25 cellular contexts compared by ENCODE assay signal in genomic region chr1:1112237-1112985, GRCh38. TPM values are rescaled to one million over a fixed set of nuclear protein-coding genes. Genes with fewer than 3 reads are reported as not detected.
A peak's percentile ranks its signal among the peaks of the same experiment; 100 is the strongest.
DNase-seq lines count a peak whose midpoint lies in the region; ATAC-seq, FAIRE-seq and TF ChIP-seq lines count a peak whose summit lies in the region.
"Had no signal": no experiment of that assay in that cellular context is flagged by ENCODE, and none has a peak within 500 bp of the region (broad histone marks: within the 10 kb centered on the region; RNA-seq: fewer than 3 reads in every experiment).

No MANE protein-coding gene starts in this region.

- DNase-seq in right cardiac atrium (peak in 2 of 3 donors; percentile 38 to 40), cardiac septum (ENCODE audit: low spot score) (no peak), H1 (ENCODE audit: low read depth in 1 of 2, low spot score in 2 of 2) (no peak), neuronal stem cell (ENCODE audit: low spot score) (no peak), hepatic stellate cell (ENCODE audit: low spot score) (no peak), NCI-H1417 treated with DMSO at 0.1 percent for 48 hours (lab: John Stamatoyannopoulos, UW) (no peak), left lobe of liver (ENCODE audit: low spot score) (no peak), psoas muscle (no peak)
- DNase-seq: ACHN; activated CD4-positive, alpha-beta memory T cell treated with anti-CD3 and anti-CD28 coated beads, Interleukin-2, amount 10 ng/mL, durations not matched to agents 7 days and 5 days; activated CD4-positive, alpha-beta T cell treated with anti-CD3 and anti-CD28 coated beads for 1 hour; activated gamma-delta T cell treated with Interleukin-2 at 50 U/mL for 16 hours; HFFc6; mammary epithelial cell; NCI-H146; small intestine; stimulated activated CD4-positive, alpha-beta T cell treated with anti-CD3 and anti-CD28 coated beads, Interleukin-1b, Interleukin-23, amount 100 ng/mL, for 48 hours; stomach had no signal

- H2AK5ac ChIP-seq in H1 (ENCODE audit: low read depth, low read length) = 0 out of 2 replicates have a peak overlapping the region, but pooled peaks have one; percentile 43
- H2AK5ac ChIP-seq in neuronal stem cell (ENCODE audit: low read depth, low read length) = no peak overlapping the region

- H3K18ac ChIP-seq in H1 (ENCODE audit: extremely low read depth, low read length) (no peak overlapping the region), neuronal stem cell (ENCODE audit: low read length) (no peak overlapping the region)

- no peaks in the 10 kb centered on the region for H3K36me3 ChIP-seq in H1 (ENCODE audit: control insufficient read depth in 2 of 4, insufficient read depth in 4 of 4, low read length in 3 of 4)
- peaks cover 11 to 32% of the 10 kb centered on the region in 2 donors for H3K36me3 ChIP-seq in neuronal stem cell (replicated peaks in 1 of 2; ENCODE audit: control insufficient read depth in 2 of 2, insufficient read depth in 2 of 2, low read length in 2 of 2)
- no peaks in the 10 kb centered on the region for H3K36me3 ChIP-seq in psoas muscle (ENCODE audit: insufficient read depth in 1 of 2, low read depth in 1 of 2)
- H3K36me3 ChIP-seq: thyroid gland had no signal

- no peak for FAIRE-seq in H1 (lab: Jason Lieb, UNC)
- FAIRE-seq: HTR-8/SVneo, keratinocyte, small intestine had no signal

- H3K4me2 ChIP-seq in H1 (ENCODE audit: insufficient read depth in 1 of 2, low read depth in 2 of 2, low read length in 2 of 2) = no peak overlapping the region
- H3K4me2 ChIP-seq in neuronal stem cell (ENCODE audit: insufficient read depth, low read length, poor library complexity, severe bottlenecking) = no peak overlapping the region

- H3K27me3 ChIP-seq in right cardiac atrium (ENCODE audit: control insufficient read depth, insufficient read depth) (no peaks in the 10 kb centered on the region), H1 (replicated peaks in 1 of 4; ENCODE audit: control insufficient read depth in 3 of 4, extremely low read depth in 1 of 4, insufficient read depth in 3 of 4, low read length in 3 of 4) (peaks cover 0 to 4% (median 4%) of the 10 kb centered on the region in 4 experiments; a peak in 5 of 7 replicates), neuronal stem cell (ENCODE audit: control insufficient read depth in 3 of 3, insufficient read depth in 3 of 3, low read depth in 1 of 3, low read length in 3 of 3) (peaks cover 0 to 8% (median 4%) of the 10 kb centered on the region in 3 experiments), psoas muscle (ENCODE audit: insufficient read depth in 3 of 3, low read length in 2 of 3) (no peaks in the 10 kb centered on the region)
- H3K27me3 ChIP-seq: thyroid gland had no signal

- H3K23ac ChIP-seq in H1 (ENCODE audit: insufficient read length) (no peak overlapping the region), neuronal stem cell (ENCODE audit: low read depth, low read length, poor library complexity) (peak overlapping the region; percentile 21)

- H3K56ac ChIP-seq in H1 (replicated peaks; ENCODE audit: insufficient read length, low read depth, low read length) = no peak overlapping the region

- H3K4me1 ChIP-seq in right cardiac atrium (ENCODE audit: control insufficient read depth, insufficient read depth, low read length) = no peaks in the 10 kb centered on the region
- peaks cover 0 to 5% (median 2%) of the 10 kb centered on the region in 4 experiments; a peak in 4 of 7 replicates for H3K4me1 ChIP-seq in H1 (replicated peaks in 1 of 4; ENCODE audit: control insufficient read depth in 3 of 4, insufficient read depth in 4 of 4, low read length in 3 of 4)
- H3K4me1 ChIP-seq in neuronal stem cell (ENCODE audit: control insufficient read depth in 2 of 2, insufficient read depth in 1 of 2, low read depth in 1 of 2, low read length in 2 of 2) = peaks cover 3% of the 10 kb centered on the region in 2 donors
- H3K4me1 ChIP-seq in psoas muscle = peaks cover 4% of the 10 kb centered on the region

- no peak overlapping the region for H2BK20ac ChIP-seq in H1 (ENCODE audit: low read length)

- peaks cover 1 to 4% of the 10 kb centered on the region in 2 experiments for H4K20me1 ChIP-seq in H1 (replicated peaks in 1 of 2; ENCODE audit: control insufficient read depth in 1 of 2, insufficient read depth in 2 of 2, low read length in 2 of 2)

- H2BK12ac ChIP-seq in H1 (ENCODE audit: low read depth, low read length) (peak overlapping the region; percentile 60; the same call in 1 of the 2 replicates), neuronal stem cell (ENCODE audit: low read length) (no peak overlapping the region)

- no peak overlapping the region for H3K4ac ChIP-seq in H1 (replicated peaks; ENCODE audit: insufficient read length, low read depth, low read length)
- no peak overlapping the region for H3K4ac ChIP-seq in neuronal stem cell (ENCODE audit: low read length)

- H2BK15ac ChIP-seq in H1 (ENCODE audit: low read length) (peak overlapping the region; percentile 83; the same call in 1 of the 2 replicates), neuronal stem cell (ENCODE audit: low read length) (no peak overlapping the region)

- H3K79me1 ChIP-seq in H1 (ENCODE audit: low read depth, low read length) = peaks cover 11% of the 10 kb centered on the region
- H3K79me1 ChIP-seq in neuronal stem cell (ENCODE audit: low read depth, low read length) = peaks cover 6% of the 10 kb centered on the region

- H2BK120ac ChIP-seq in H1 (replicated peaks; ENCODE audit: low read depth, low read length) (no peak overlapping the region), neuronal stem cell (ENCODE audit: low read depth, low read length) (no peak overlapping the region)

- H4K8ac ChIP-seq in H1 (ENCODE audit: extremely low read depth, insufficient read depth, low read length) (no peak overlapping the region), neuronal stem cell (ENCODE audit: low read depth, low read length) (no peak overlapping the region)

- TF ChIP-seq POLR2A in H1 (IDR thresholded peaks at IDR 0.05; ENCODE audit: control extremely low read depth in 1 of 2, low read depth in 2 of 2, low read length in 2 of 2) = no peak

- H3K27ac ChIP-seq in right cardiac atrium (ENCODE audit: low read length) (no peak overlapping the region), H1 (ENCODE audit: low read depth, low read length) (no peak overlapping the region), neuronal stem cell (replicated peaks; ENCODE audit: low read length) (no peak overlapping the region), psoas muscle (no peak overlapping the region)
- H3K27ac ChIP-seq: stomach, thyroid gland had no signal

- H3K4me3 ChIP-seq in right cardiac atrium (ENCODE audit: low read length) = no peak overlapping the region
- no peak overlapping the region for H3K4me3 ChIP-seq in H1 (ENCODE audit: extremely low read depth in 1 of 4, insufficient read depth in 2 of 4, low read depth in 3 of 4, low read length in 4 of 4)
- peak overlapping the region in 1 of 2 donors; percentile 52 for H3K4me3 ChIP-seq in neuronal stem cell (ENCODE audit: low read length in 2 of 2)
- no peak overlapping the region for H3K4me3 ChIP-seq in psoas muscle
- H3K4me3 ChIP-seq: stomach, thyroid gland had no signal

- H3K23me2 ChIP-seq in H1 (ENCODE audit: low read depth, low read length) = peaks cover 7% of the 10 kb centered on the region; the same call in 1 of the 2 replicates

- CTCF ChIA-PET in H1 (lab: Charles Lee; ENCODE audit: partially characterized antibody) = interaction anchor here (0.6 to 2.0 kb wide), 3 partner anchors 49 to 178 kb away, joined by 3 to 6 read pairs (median 4); no protein-coding TSS in a partner anchor

- ATAC-seq in right cardiac atrium (no peak), left lobe of liver (no peak), psoas muscle (no peak)

- H3K9ac ChIP-seq in H1 (replicated peaks in 1 of 4; ENCODE audit: extremely low read depth in 1 of 4, low read depth in 3 of 4, low read length in 3 of 4) (no peak overlapping the region), neuronal stem cell (ENCODE audit: low read depth, low read length, poor library complexity) (no peak overlapping the region)

- intact Hi-C loops in right cardiac atrium (cut with DNase I) = no loop called here
- intact Hi-C loops in cardiac septum (cut with DNase I) = no loop called here
- intact Hi-C loops in psoas muscle (cut with DNase I) = no loop called here

- H3K9me3 ChIP-seq in right cardiac atrium (ENCODE audit: control insufficient read depth, low read length) = no peaks in the 10 kb centered on the region
- H3K9me3 ChIP-seq in H1 (ENCODE audit: insufficient read depth in 2 of 2, low read depth in 1 of 2, low read length in 1 of 2) = peaks cover 4 to 11% of the 10 kb centered on the region in 2 experiments; a peak in 1 of 4 replicates
- H3K9me3 ChIP-seq in neuronal stem cell (replicated peaks in 1 of 2; ENCODE audit: control insufficient read depth in 2 of 2, insufficient read depth in 1 of 2, low read depth in 1 of 2, low read length in 2 of 2) = peaks cover 11 to 21% of the 10 kb centered on the region in 2 donors
- peaks cover 9% of the 10 kb centered on the region for H3K9me3 ChIP-seq in psoas muscle
- H3K9me3 ChIP-seq: thyroid gland had no signal

- no peak overlapping the region for H4K5ac ChIP-seq in H1 (ENCODE audit: insufficient read length, low read depth, low read length)

- POLR2A ChIA-PET in H1 (lab: Charles Lee; ENCODE audit: partially characterized antibody) = interaction anchor here (1.4 kb wide), 1 partner anchor 10 kb away, joined by 6 read pairs; no protein-coding TSS in a partner anchor

- H2BK5ac ChIP-seq in H1 (ENCODE audit: low read depth, low read length) (no peak overlapping the region; the same call in 1 of the 2 replicates), neuronal stem cell (ENCODE audit: low read length) (no peak overlapping the region)

- H3K79me2 ChIP-seq in H1 (ENCODE audit: control insufficient read depth in 1 of 2, insufficient read depth in 2 of 2, low read length in 2 of 2) = peaks cover 0 to 14% of the 10 kb centered on the region in 2 experiments; a peak in 1 of 4 replicates

- H2AFZ ChIP-seq in H1 (ENCODE audit: low read length) (no peak overlapping the region), neuronal stem cell (ENCODE audit: low read length) (no peak overlapping the region)

- 97% methylated on average over 30 of the region's 30 CpGs for WGBS in right cardiac atrium
- 93% methylated on average over 25 of the region's 30 CpGs; no CpG with 5 or more reads in 1 of the 2 experiments for WGBS in H1 (ENCODE audit: extremely low coverage in 1 of 2, insufficient coverage in 1 of 2, insufficient read length in 1 of 2, insufficient replicate concordance in 2 of 2, low coverage in 1 of 2, low lambda C conversion rate in 2 of 2, missing lambda C conversion rate in 1 of 2), 2 experiments
- no CpG with 5 or more reads among the region's 30 CpGs for WGBS in neuronal stem cell (ENCODE audit: extremely low coverage in 2 of 2, insufficient read length in 2 of 2, insufficient replicate concordance in 1 of 2), 2 donors
- 95 to 96% (median 96%) methylated on average over 30 of the region's 30 CpGs for WGBS in psoas muscle, 3 donors

- TF ChIP-seq EP300 in H1 (IDR thresholded peaks at IDR 0.05; ENCODE audit: borderline replicate concordance in 1 of 2, low read depth in 2 of 2, low read length in 2 of 2) = no peak

- no peak overlapping the region for H3K14ac ChIP-seq in H1 (ENCODE audit: insufficient read length)
- peak overlapping the region; percentile 5 for H3K14ac ChIP-seq in neuronal stem cell (ENCODE audit: low read length)

- H4K91ac ChIP-seq in H1 (replicated peaks; ENCODE audit: insufficient read length, low read length) (no peak overlapping the region), neuronal stem cell (ENCODE audit: low read depth, low read length, poor library complexity) (no peak overlapping the region)

- TF ChIP-seq RAD21 in H1 (IDR thresholded peaks at IDR 0.05 in 1 of 2, conservative IDR thresholded peaks at IDR 0.05 in 1 of 2; ENCODE audit: low read depth in 2 of 2, low read length in 2 of 2) = no peak

- TF ChIP-seq CTCF in H1 (IDR thresholded peaks at IDR 0.05; ENCODE audit: control extremely low read depth in 1 of 3, insufficient read depth in 1 of 3, low read depth in 1 of 3, low read length in 3 of 3) (no peak), psoas muscle (IDR thresholded peaks at IDR 0.05) (no peak)

RNA-seq across cellular contexts. Expression of gene C1orf159, which starts 3.5 kb away (rescaled TPM):
- total RNA-seq in right cardiac atrium = 1 to 10 TPM; 4.9 to 5.6 (median 5.4) TPM
- polyA plus RNA-seq in right cardiac atrium = 6.8 TPM
- total RNA-seq in cardiac septum = 5.4 TPM
- total RNA-seq in H1 (2021; fragmentation: NEBNext Ultra II Directional; extraction: Animal tissue kit (Norgen Biotek cat#: 25700)) = 10.9 and 12.4 TPM in 2 replicates
- 10.0 and 15.7 TPM in 2 replicates for polyA plus RNA-seq in H1 (2011; rRNA removed)
- 11.1 TPM for polyA plus RNA-seq in H1 (2011; cell fraction: cytosol; rRNA removed)
- polyA plus RNA-seq in H1 (2011; cell fraction: nucleus; rRNA removed) = 45.2 TPM
- 6.7 to 11.8 TPM (median 10.8 TPM) in 4 replicates for polyA plus RNA-seq in H1 (2012, experiment 1 of 2)
- polyA plus RNA-seq in H1 (2012, experiment 2 of 2) = 9.1 TPM
- 8.9 TPM for polyA plus RNA-seq in H1 (2013, experiment 1 of 2)
- 8.4 TPM for polyA plus RNA-seq in H1 (2013, experiment 2 of 2)
- 2.8 and 4.3 TPM in 2 replicates for polyA minus RNA-seq in H1 (2011; rRNA and poly(A)+ RNA removed)
- 5.1 TPM for polyA minus RNA-seq in H1 (2011; cell fraction: cytosol; rRNA and poly(A)+ RNA removed)
- polyA minus RNA-seq in H1 (2011; cell fraction: nucleus; rRNA and poly(A)+ RNA removed) = 14.2 TPM
- polyA plus RNA-seq in neuronal stem cell (2013, experiment 1 of 2) = 12.3 TPM
- polyA plus RNA-seq in neuronal stem cell (2013, experiment 2 of 2) = 11.7 TPM
- total RNA-seq in left lobe of liver = 8.4 TPM
- total RNA-seq in psoas muscle = 1 to 10 TPM; 1.5 to 3.5 (median 2.6) TPM
- 1 to 10 TPM; 4.1 to 6.7 (median 4.3) TPM for polyA plus RNA-seq in psoas muscle

RNA-seq across cellular contexts. Expression of gene RNF223, which starts 38.3 kb away (rescaled TPM):
- total RNA-seq in right cardiac atrium (not detected), cardiac septum (not detected), left lobe of liver (not detected), psoas muscle (not detected)
- polyA plus RNA-seq in right cardiac atrium (not detected), H1 (2011; rRNA removed) (not detected in 2 replicates), psoas muscle (not detected)
- not detected in 2 replicates for total RNA-seq in H1 (2021; fragmentation: NEBNext Ultra II Directional; extraction: Animal tissue kit (Norgen Biotek cat#: 25700))
- polyA plus RNA-seq in H1 (2011; cell fraction: cytosol; rRNA removed) = not detected
- not detected for polyA plus RNA-seq in H1 (2011; cell fraction: nucleus; rRNA removed)
- not detected in 4 replicates for polyA plus RNA-seq in H1 (2012, experiment 1 of 2)
- polyA plus RNA-seq in H1 (2012, experiment 2 of 2) = not detected
- 0.02 TPM for polyA plus RNA-seq in H1 (2013, experiment 1 of 2)
- polyA plus RNA-seq in H1 (2013, experiment 2 of 2) = not detected
- polyA minus RNA-seq in H1 (2011; rRNA and poly(A)+ RNA removed) = not detected in 2 replicates
- polyA minus RNA-seq in H1 (2011; cell fraction: cytosol; rRNA and poly(A)+ RNA removed) = not detected
- 0.40 TPM for polyA minus RNA-seq in H1 (2011; cell fraction: nucleus; rRNA and poly(A)+ RNA removed)
- polyA plus RNA-seq in neuronal stem cell (2013, experiment 1 of 2) = 0.03 TPM
- polyA plus RNA-seq in neuronal stem cell (2013, experiment 2 of 2) = 0.01 TPM
- total RNA-seq: activated CD4-positive, alpha-beta memory T cell treated with anti-CD3 and anti-CD28 coated beads, Interleukin-2, amount 10 ng/mL, durations not matched to agents 7 days and 5 days; glomerular endothelial cell; HFFc6; NCI-H460; OCI-LY7; thyroid gland had no signal
- polyA plus RNA-seq: BJ had no signal

Comparison
In these comparisons a context has a peak if more than half of its experiments do, and no peak if none do; other contexts are left out.
1. DNase-seq: peak in right cardiac atrium (2 of 3); none in cardiac septum (single experiment), H1 (0 of 2), neuronal stem cell (single experiment), hepatic stellate cell (single experiment), NCI-H1417 treated with DMSO at 0.1 percent for 48 hours (single experiment), left lobe of liver (single experiment) and psoas muscle (0 of 2).